10 cellular contexts compared by ENCODE assay signal in genomic region chrX:21658152-21658737, GRCh38. TPM values are rescaled to one million over a fixed set of nuclear protein-coding genes. Genes with fewer than 3 reads are reported as not detected.
DNase-seq lines count a peak whose midpoint lies in the region; ATAC-seq and TF ChIP-seq lines count a peak whose summit lies in the region.
"Had no signal": no experiment of that assay in that cellular context is flagged by ENCODE, and none has a peak within 500 bp of the region (broad histone marks: within the 10 kb centered on the region; RNA-seq: fewer than 3 reads in every experiment).

A gene with protein sequence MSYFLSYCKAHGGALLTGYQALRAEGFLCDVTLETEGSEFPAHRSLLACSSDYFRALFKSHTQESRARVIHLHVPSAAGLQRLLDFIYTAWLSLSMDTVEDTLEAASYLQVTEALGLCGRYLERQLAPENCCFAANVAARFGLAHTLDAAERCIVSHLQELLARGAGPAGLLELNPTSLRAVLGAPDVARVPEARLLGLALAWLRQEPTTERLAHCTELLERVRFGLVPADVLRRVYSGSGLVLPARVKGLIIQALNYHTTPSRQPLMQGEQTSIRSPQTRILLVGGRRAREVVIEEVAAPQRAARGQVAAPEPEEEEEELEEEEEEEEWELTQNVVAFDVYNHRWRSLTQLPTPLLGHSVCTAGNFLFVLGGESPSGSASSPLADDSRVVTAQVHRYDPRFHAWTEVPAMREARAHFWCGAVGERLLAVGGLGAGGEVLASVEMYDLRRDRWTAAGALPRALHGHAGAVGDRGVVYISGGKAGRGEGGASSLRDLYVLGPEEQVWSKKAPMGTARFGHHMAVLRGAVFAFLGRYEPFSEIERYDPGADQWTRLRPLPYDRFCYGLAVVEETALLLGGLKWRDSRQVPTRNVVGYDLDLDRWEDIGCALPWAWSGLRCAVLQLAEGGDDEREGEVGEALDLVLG (minus strand): TSS chrX:21658330. CDS start chrX:21657788, 542 bp downstream.

- peak within 1 kb of the TSS; percentile 35 to 83 (median 68) for H3K4me3 Mint-ChIP-seq in CD4-positive, alpha-beta memory T cell
- H3K4me3 Mint-ChIP-seq in T-cell, result peak within 1 kb of the TSS; percentile 71 to 75 (median 74)
- peak within 1 kb of the TSS; percentile 37 for H3K4me3 Mint-ChIP-seq in endodermal cell
- H3K4me3 Mint-ChIP-seq in nephron progenitor cell, result no peak within 1 kb of the TSS
- H3K4me3 Mint-ChIP-seq: stimulated activated effector memory CD8-positive, alpha-beta T cell treated with anti-CD3 and anti-CD28 coated beads, Interleukin-12 subunit alpha, Interleukin-12 subunit beta, amount 100 ng/mL, for 72 hours had no signal

- DNase-seq in CD4-positive, alpha-beta memory T cell, result peak in 2 of 5 donors; percentile 5 to 11
- DNase-seq in T-cell (peak in 4 of 34 experiments; percentile 2 to 19 (median 8)), endodermal cell (no peak), omental fat pad (ENCODE audit: low spot score) (no peak), nephron progenitor cell (no peak), RWPE1 (ENCODE audit: low spot score) (no peak), H4 (ENCODE audit: low spot score) (no peak), NCI-H69 (lab: John Stamatoyannopoulos, UW) (no peak)
- DNase-seq: GOT3 had no signal

- H3K4me1 Mint-ChIP-seq in CD4-positive, alpha-beta memory T cell, result peaks cover 0 to 2% (median 0%) of the 10 kb centered on the region in 4 donors
- peaks cover 5 to 15% (median 9%) of the 10 kb centered on the region in 3 donors for H3K4me1 Mint-ChIP-seq in T-cell
- peaks cover 6% of the 10 kb centered on the region for H3K4me1 Mint-ChIP-seq in endodermal cell
- H3K4me1 Mint-ChIP-seq in nephron progenitor cell, result no peaks in the 10 kb centered on the region
- H3K4me1 Mint-ChIP-seq: stimulated activated effector memory CD8-positive, alpha-beta T cell treated with anti-CD3 and anti-CD28 coated beads, Interleukin-12 subunit alpha, Interleukin-12 subunit beta, amount 100 ng/mL, for 72 hours had no signal

- no peaks in the 10 kb centered on the region for H3K36me3 Mint-ChIP-seq in CD4-positive, alpha-beta memory T cell
- H3K36me3 Mint-ChIP-seq in T-cell (no peaks in the 10 kb centered on the region), endodermal cell (ENCODE audit: low read depth) (peaks cover 10% of the 10 kb centered on the region), nephron progenitor cell (ENCODE audit: low read depth) (peaks cover 17% of the 10 kb centered on the region)
- H3K36me3 Mint-ChIP-seq: stimulated activated effector memory CD8-positive, alpha-beta T cell treated with anti-CD3 and anti-CD28 coated beads, Interleukin-12 subunit alpha, Interleukin-12 subunit beta, amount 100 ng/mL, for 72 hours had no signal

- no peaks in the 10 kb centered on the region for H3K9me3 Mint-ChIP-seq in CD4-positive, alpha-beta memory T cell
- H3K9me3 Mint-ChIP-seq in T-cell (no peaks in the 10 kb centered on the region), endodermal cell (peaks cover 13% of the 10 kb centered on the region), nephron progenitor cell (peaks cover 12% of the 10 kb centered on the region)
- H3K9me3 Mint-ChIP-seq: stimulated activated effector memory CD8-positive, alpha-beta T cell treated with anti-CD3 and anti-CD28 coated beads, Interleukin-12 subunit alpha, Interleukin-12 subunit beta, amount 100 ng/mL, for 72 hours had no signal

- H3K9ac ChIP-seq in endodermal cell (ENCODE audit: extremely low read depth, low read length, poor library complexity, severe bottlenecking), result no peak within 1 kb of the TSS

- peaks cover 0 to 4% of the 10 kb centered on the region in 2 donors for H3K27me3 Mint-ChIP-seq in CD4-positive, alpha-beta memory T cell
- H3K27me3 Mint-ChIP-seq in T-cell (peaks cover 5 to 8% of the 10 kb centered on the region in 2 donors), endodermal cell (ENCODE audit: insufficient read depth) (peaks cover 2% of the 10 kb centered on the region), nephron progenitor cell (ENCODE audit: low read depth, poor library complexity) (no peaks in the 10 kb centered on the region)

- peak; percentile 55 to 71 (median 62) for ATAC-seq in T-cell (replicated peaks in 1 of 4)
- ATAC-seq in omental fat pad (ENCODE audit: low FRiP score), result peak; percentile 41
- ATAC-seq: stimulated activated effector memory CD8-positive, alpha-beta T cell treated with anti-CD3 and anti-CD28 coated beads, Interleukin-12 subunit alpha, Interleukin-12 subunit beta, amount 100 ng/mL, for 72 hours had no signal

- peak within 1 kb of the TSS in 5 of 7 donors; percentile 31 to 61 (median 48) for H3K27ac Mint-ChIP-seq in CD4-positive, alpha-beta memory T cell
- H3K27ac Mint-ChIP-seq in T-cell (peak within 1 kb of the TSS; percentile 11 to 88), endodermal cell (no peak within 1 kb of the TSS), nephron progenitor cell (no peak within 1 kb of the TSS)
- H3K27ac Mint-ChIP-seq: stimulated activated effector memory CD8-positive, alpha-beta T cell treated with anti-CD3 and anti-CD28 coated beads, Interleukin-12 subunit alpha, Interleukin-12 subunit beta, amount 100 ng/mL, for 72 hours had no signal

- POLR2A ChIA-PET in CD4-positive, alpha-beta memory T cell (lab: Charles Lee; ENCODE audit: partially characterized antibody), result interaction anchor here (1.0 kb wide), 1 partner anchor 219 kb away, joined by 3 read pairs; no protein-coding TSS in a partner anchor
- POLR2A ChIA-PET in T-cell (lab: Charles Lee), result no interaction called here
- POLR2A ChIA-PET in RWPE1 (lab: Yijun Ruan, JAX; ENCODE audit: low non-redundant PET), result no interaction called here

- no peaks in the 10 kb centered on the region for H3K4me1 ChIP-seq in CD4-positive, alpha-beta memory T cell (ENCODE audit: insufficient read depth, low read length)
- H3K4me1 ChIP-seq in endodermal cell (ENCODE audit: control insufficient read depth, insufficient read depth, low read length), result no peaks in the 10 kb centered on the region

- H3K27ac ChIP-seq in CD4-positive, alpha-beta memory T cell (ENCODE audit: low read depth, low read length), result no peak within 1 kb of the TSS
- H3K27ac ChIP-seq in endodermal cell (ENCODE audit: low read depth, low read length) (no peak within 1 kb of the TSS), RWPE1 (no peak within 1 kb of the TSS)

- peak within 1 kb of the TSS in 1 of 2 donors; percentile 43 for H3K4me3 ChIP-seq in CD4-positive, alpha-beta memory T cell (ENCODE audit: low read length in 2 of 2)
- H3K4me3 ChIP-seq in endodermal cell (ENCODE audit: low read length), result no peak within 1 kb of the TSS

- CTCF ChIA-PET in CD4-positive, alpha-beta memory T cell (lab: Charles Lee; ENCODE audit: partially characterized antibody), result no interaction called here
- CTCF ChIA-PET in T-cell (lab: Charles Lee), result no interaction called here
- CTCF ChIA-PET in RWPE1 (lab: Yijun Ruan, JAX), result no interaction called here

- intact Hi-C loops in CD4-positive, alpha-beta memory T cell (cut with micrococcal nuclease), result loop anchor here (10.0 kb wide), 1 partner anchor 283 kb away; the partner anchor contains the start of gene CNKSR2

- H3K36me3 ChIP-seq in CD4-positive, alpha-beta memory T cell (ENCODE audit: insufficient read depth, low read length), result no peaks in the 10 kb centered on the region
- H3K36me3 ChIP-seq in endodermal cell (ENCODE audit: control insufficient read depth, insufficient read depth, low read length), result no peaks in the 10 kb centered on the region

- H3K27me3 ChIP-seq in CD4-positive, alpha-beta memory T cell (ENCODE audit: insufficient read depth, low read length), result no peaks in the 10 kb centered on the region
- peaks cover 9% of the 10 kb centered on the region for H3K27me3 ChIP-seq in endodermal cell (ENCODE audit: control insufficient read depth, insufficient read depth, low read length, poor library complexity, severe bottlenecking)

- TF ChIP-seq CTCF in endodermal cell (conservative IDR thresholded peaks at IDR 0.05), result no peak
- no peak for TF ChIP-seq CTCF in omental fat pad (IDR thresholded peaks at IDR 0.05)
- TF ChIP-seq CTCF in nephron progenitor cell (IDR thresholded peaks at IDR 0.05), result no peak
- TF ChIP-seq CTCF in RWPE1 (conservative IDR thresholded peaks at IDR 0.05; ENCODE audit: low read depth), result no peak

- 36 to 55% methylated on average over 10 to 60 of the region's 60 CpGs for WGBS in endodermal cell (ENCODE audit: insufficient coverage in 1 of 2, insufficient read length in 1 of 2), 2 experiments

- no peaks in the 10 kb centered on the region for H3K9me3 ChIP-seq in CD4-positive, alpha-beta memory T cell (ENCODE audit: control insufficient read depth in 1 of 2, low read length in 2 of 2)
- no peaks in the 10 kb centered on the region for H3K9me3 ChIP-seq in endodermal cell (ENCODE audit: control insufficient read depth, low read length)

RNA-seq across cellular contexts. Expression of the gene that starts here (rescaled TPM):
- 1 to 10 TPM; 2.5 to 2.6 TPM for total RNA-seq in CD4-positive, alpha-beta memory T cell
- 1 to 10 TPM in 1 of 2 donors, under 1 TPM in 1; 0.64 to 1.7 TPM for polyA plus RNA-seq in CD4-positive, alpha-beta memory T cell
- 1 to 10 TPM in 4 of 5 donors, under 1 TPM in 1; 0.68 to 2.7 (median 2.6) TPM for total RNA-seq in T-cell
- under 1 TPM in 1 of 2 donors, not detected in 1; 0.13 TPM for total RNA-seq in endodermal cell
- polyA plus RNA-seq in endodermal cell (2013, experiment 1 of 2), result not detected
- not detected for polyA plus RNA-seq in endodermal cell (2013, experiment 2 of 2)
- not detected for total RNA-seq in omental fat pad
- total RNA-seq in H4 (2014; rRNA removed; shearing (Covaris generic)), result not detected in 2 replicates

Comparison
In these comparisons a context has a peak if more than half of its experiments do, and no peak if none do; other contexts are left out.
1. Peak in ATAC-seq in omental fat pad; RNA of the gene not detected or under 1 TPM.
2. H3K27ac Mint-ChIP-seq: peak in CD4-positive, alpha-beta memory T cell (5 of 7) and T-cell (2 of 2); none in endodermal cell (single experiment) and nephron progenitor cell (single experiment).